Comparison of ENCODE assay signal across 1 cellular context in genomic region chr17:43211480-43212402, GRCh38.
TF ChIP-seq lines count a peak whose summit lies in the region.

A gene with protein sequence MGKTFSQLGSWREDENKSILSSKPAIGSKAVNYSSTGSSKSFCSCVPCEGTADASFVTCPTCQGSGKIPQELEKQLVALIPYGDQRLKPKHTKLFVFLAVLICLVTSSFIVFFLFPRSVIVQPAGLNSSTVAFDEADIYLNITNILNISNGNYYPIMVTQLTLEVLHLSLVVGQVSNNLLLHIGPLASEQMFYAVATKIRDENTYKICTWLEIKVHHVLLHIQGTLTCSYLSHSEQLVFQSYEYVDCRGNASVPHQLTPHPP (plus strand): TSS chr17:43211875. CDS start chr17:43213042, 1,167 bp downstream.

TF ChIP-seq in HepG2, 621 proteins besides CTCF, POLR2A, EP300 and RAD21 (continued from another document and continues in another):
- TF ChIP-seq ZBTB40 (IDR thresholded peaks at IDR 0.05) = no peak
- TF ChIP-seq ZBTB40 (CRISPR knock-in tag; IDR thresholded peaks at IDR 0.05) = peak; percentile 70
- peak; percentile 93 for TF ChIP-seq KDM5B (CRISPR knock-in tag; IDR thresholded peaks at IDR 0.05; ENCODE audit: borderline replicate concordance)
- no peak for TF ChIP-seq MXD4 (CRISPR knock-in tag; IDR thresholded peaks at IDR 0.05)
- TF ChIP-seq ZNF329 (CRISPR knock-in tag; IDR thresholded peaks at IDR 0.05; ENCODE audit: low read depth) = 0 out of 2 replicates have a peak, but pooled peaks have one; percentile 61
- no peak for TF ChIP-seq ARID2 (CRISPR knock-in tag; IDR thresholded peaks at IDR 0.05; ENCODE audit: borderline replicate concordance)
- TF ChIP-seq DMAP1 (CRISPR knock-in tag; IDR thresholded peaks at IDR 0.05) = peak; percentile 47; the same call in 1 of the 2 replicates
- TF ChIP-seq RCOR2 (CRISPR knock-in tag; IDR thresholded peaks at IDR 0.05) = no peak; the same call in 1 of the 2 replicates
- TF ChIP-seq ZNF737 (CRISPR knock-in tag; IDR thresholded peaks at IDR 0.05; ENCODE audit: borderline replicate concordance) = peak; percentile 48; the same call in 1 of the 2 replicates
- no peak for TF ChIP-seq FOXK1 (CRISPR knock-in tag; IDR thresholded peaks at IDR 0.05; ENCODE audit: borderline replicate concordance, low read depth)
- TF ChIP-seq NFRKB (IDR thresholded peaks at IDR 0.05) = no peak
- TF ChIP-seq NCOA2 (CRISPR knock-in tag; IDR thresholded peaks at IDR 0.05) = no peak; the same call in 1 of the 2 replicates
- TF ChIP-seq ATF3 (CRISPR knock-in tag; IDR thresholded peaks at IDR 0.05) = no peak; the same call in 1 of the 2 replicates
- no peak for TF ChIP-seq ZNF362 (CRISPR knock-in tag; IDR thresholded peaks at IDR 0.05; ENCODE audit: borderline replicate concordance)
- TF ChIP-seq ZNF382 (CRISPR knock-in tag; IDR thresholded peaks at IDR 0.05; ENCODE audit: borderline replicate concordance) = no peak
- TF ChIP-seq, protein P1, sequence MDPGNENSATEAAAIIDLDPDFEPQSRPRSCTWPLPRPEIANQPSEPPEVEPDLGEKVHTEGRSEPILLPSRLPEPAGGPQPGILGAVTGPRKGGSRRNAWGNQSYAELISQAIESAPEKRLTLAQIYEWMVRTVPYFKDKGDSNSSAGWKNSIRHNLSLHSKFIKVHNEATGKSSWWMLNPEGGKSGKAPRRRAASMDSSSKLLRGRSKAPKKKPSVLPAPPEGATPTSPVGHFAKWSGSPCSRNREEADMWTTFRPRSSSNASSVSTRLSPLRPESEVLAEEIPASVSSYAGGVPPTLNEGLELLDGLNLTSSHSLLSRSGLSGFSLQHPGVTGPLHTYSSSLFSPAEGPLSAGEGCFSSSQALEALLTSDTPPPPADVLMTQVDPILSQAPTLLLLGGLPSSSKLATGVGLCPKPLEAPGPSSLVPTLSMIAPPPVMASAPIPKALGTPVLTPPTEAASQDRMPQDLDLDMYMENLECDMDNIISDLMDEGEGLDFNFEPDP (CRISPR knock-in tag; conservative IDR thresholded peaks at IDR 0.05) = no peak
- no peak for TF ChIP-seq MAFF (IDR thresholded peaks at IDR 0.05; ENCODE audit: low read depth, low read length)
- TF ChIP-seq CREB1 (IDR thresholded peaks at IDR 0.05) = no peak
- no peak for TF ChIP-seq CREB1 (CRISPR knock-in tag; IDR thresholded peaks at IDR 0.05)
- no peak for TF ChIP-seq ZNF510 (CRISPR knock-in tag; IDR thresholded peaks at IDR 0.05; ENCODE audit: low read depth)
- no peak for TF ChIP-seq ZNF816 (CRISPR knock-in tag; IDR thresholded peaks at IDR 0.05; ENCODE audit: borderline replicate concordance)
- TF ChIP-seq, protein P2, sequence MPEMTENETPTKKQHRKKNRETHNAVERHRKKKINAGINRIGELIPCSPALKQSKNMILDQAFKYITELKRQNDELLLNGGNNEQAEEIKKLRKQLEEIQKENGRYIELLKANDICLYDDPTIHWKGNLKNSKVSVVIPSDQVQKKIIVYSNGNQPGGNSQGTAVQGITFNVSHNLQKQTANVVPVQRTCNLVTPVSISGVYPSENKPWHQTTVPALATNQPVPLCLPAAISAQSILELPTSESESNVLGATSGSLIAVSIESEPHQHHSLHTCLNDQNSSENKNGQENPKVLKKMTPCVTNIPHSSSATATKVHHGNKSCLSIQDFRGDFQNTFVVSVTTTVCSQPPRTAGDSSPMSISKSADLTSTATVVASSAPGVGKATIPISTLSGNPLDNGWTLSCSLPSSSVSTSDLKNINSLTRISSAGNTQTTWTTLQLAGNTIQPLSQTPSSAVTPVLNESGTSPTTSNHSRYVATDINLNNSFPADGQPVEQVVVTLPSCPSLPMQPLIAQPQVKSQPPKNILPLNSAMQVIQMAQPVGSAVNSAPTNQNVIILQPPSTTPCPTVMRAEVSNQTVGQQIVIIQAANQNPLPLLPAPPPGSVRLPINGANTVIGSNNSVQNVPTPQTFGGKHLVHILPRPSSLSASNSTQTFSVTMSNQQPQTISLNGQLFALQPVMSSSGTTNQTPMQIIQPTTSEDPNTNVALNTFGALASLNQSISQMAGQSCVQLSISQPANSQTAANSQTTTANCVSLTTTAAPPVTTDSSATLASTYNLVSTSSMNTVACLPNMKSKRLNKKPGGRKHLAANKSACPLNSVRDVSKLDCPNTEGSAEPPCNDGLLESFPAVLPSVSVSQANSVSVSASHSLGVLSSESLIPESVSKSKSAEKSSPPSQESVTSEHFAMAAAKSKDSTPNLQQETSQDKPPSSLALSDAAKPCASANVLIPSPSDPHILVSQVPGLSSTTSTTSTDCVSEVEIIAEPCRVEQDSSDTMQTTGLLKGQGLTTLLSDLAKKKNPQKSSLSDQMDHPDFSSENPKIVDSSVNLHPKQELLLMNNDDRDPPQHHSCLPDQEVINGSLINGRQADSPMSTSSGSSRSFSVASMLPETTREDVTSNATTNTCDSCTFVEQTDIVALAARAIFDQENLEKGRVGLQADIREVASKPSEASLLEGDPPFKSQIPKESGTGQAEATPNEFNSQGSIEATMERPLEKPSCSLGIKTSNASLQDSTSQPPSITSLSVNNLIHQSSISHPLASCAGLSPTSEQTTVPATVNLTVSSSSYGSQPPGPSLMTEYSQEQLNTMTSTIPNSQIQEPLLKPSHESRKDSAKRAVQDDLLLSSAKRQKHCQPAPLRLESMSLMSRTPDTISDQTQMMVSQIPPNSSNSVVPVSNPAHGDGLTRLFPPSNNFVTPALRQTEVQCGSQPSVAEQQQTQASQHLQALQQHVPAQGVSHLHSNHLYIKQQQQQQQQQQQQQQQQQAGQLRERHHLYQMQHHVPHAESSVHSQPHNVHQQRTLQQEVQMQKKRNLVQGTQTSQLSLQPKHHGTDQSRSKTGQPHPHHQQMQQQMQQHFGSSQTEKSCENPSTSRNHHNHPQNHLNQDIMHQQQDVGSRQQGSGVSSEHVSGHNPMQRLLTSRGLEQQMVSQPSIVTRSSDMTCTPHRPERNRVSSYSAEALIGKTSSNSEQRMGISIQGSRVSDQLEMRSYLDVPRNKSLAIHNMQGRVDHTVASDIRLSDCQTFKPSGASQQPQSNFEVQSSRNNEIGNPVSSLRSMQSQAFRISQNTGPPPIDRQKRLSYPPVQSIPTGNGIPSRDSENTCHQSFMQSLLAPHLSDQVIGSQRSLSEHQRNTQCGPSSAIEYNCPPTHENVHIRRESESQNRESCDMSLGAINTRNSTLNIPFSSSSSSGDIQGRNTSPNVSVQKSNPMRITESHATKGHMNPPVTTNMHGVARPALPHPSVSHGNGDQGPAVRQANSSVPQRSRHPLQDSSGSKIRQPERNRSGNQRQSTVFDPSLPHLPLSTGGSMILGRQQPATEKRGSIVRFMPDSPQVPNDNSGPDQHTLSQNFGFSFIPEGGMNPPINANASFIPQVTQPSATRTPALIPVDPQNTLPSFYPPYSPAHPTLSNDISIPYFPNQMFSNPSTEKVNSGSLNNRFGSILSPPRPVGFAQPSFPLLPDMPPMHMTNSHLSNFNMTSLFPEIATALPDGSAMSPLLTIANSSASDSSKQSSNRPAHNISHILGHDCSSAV (CRISPR knock-in tag; IDR thresholded peaks at IDR 0.05; ENCODE audit: borderline replicate concordance) = no peak
- peak; percentile 28; the same call in 1 of the 2 replicates for TF ChIP-seq STAG1 (CRISPR knock-in tag; IDR thresholded peaks at IDR 0.05)
- 0 out of 2 replicates have a peak, but pooled peaks have one; percentile 4 for TF ChIP-seq NFIC (IDR thresholded peaks at IDR 0.05; ENCODE audit: low read length)
